8 cellular contexts compared by ENCODE assay signal in the genomic region with DNA sequence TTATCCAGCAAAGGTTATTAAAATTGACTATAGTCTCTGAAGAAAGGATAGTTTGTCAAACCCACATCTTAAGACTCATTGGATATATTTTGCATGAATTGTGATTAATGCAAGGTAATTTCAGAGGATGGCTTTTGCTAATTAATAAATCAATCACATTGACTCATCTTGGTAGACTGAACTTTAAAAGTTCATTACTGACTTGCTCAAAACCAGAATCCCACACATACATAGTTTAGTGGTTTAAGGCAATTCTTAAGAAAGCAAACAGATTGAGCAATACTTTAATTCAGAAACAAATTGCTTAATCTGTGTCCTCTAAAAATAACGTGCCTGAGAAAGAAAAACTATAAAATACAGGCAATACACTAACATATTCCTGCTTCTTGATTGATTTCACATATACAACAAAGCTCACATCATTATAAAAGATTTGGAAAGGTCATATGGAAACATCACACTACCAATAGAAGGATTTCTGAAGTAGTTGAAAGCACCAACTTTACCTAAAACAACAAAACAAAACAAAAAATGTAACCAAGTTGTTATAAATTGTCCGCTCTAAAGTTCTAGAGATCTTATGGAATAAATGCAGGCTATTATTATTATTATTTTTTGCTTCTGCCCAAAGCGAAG.
DNase-seq lines count a peak whose midpoint lies in the region; ATAC-seq, FAIRE-seq and TF ChIP-seq lines count a peak whose summit lies in the region.

No MANE protein-coding gene starts in this region.

- H3K36me3 Mint-ChIP-seq in Calu3 (ENCODE audit: insufficient read depth, unreplicated experiment): peaks cover 10% of the 10 kb centered on the region

- H3K9me3 ChIP-seq in mammary epithelial cell (replicated peaks; ENCODE audit: insufficient read depth, low read length): no peaks in the 10 kb centered on the region

- no TSS peak for BruUV-seq in Calu3 (replicated peaks; lab: Mats Ljungman, UMichigan)
- no TSS peak for BruUV-seq in mammary epithelial cell (replicated peaks; lab: Mats Ljungman, UMichigan)

- no peak for ATAC-seq in HG03280 (IDR thresholded peaks at IDR 0.05; ENCODE audit: unreplicated experiment)

- H3K36me3 ChIP-seq in mammary epithelial cell (ENCODE audit: insufficient read depth, low read length): no peaks in the 10 kb centered on the region

- H3K27me3 Mint-ChIP-seq in Calu3 (ENCODE audit: unreplicated experiment): no peaks in the 10 kb centered on the region

- no peak overlapping the region for H3K27ac ChIP-seq in mammary epithelial cell (ENCODE audit: insufficient read depth, low read depth, low read length)

- H3K27ac Mint-ChIP-seq in Calu3 (ENCODE audit: unreplicated experiment): peak overlapping the region; percentile 91

- no peak overlapping the region for H3K4me2 ChIP-seq in mammary epithelial cell (ENCODE audit: insufficient read depth, low read depth, low read length)

- CTCF ChIA-PET in Calu3 (lab: Charles Lee): interaction anchor here (1.2 to 2.5 kb wide), 2 partner anchors 14 to 274 kb away, joined by 3 to 10 read pairs; no protein-coding TSS in a partner anchor
- CTCF ChIA-PET in mammary epithelial cell (lab: Charles Lee; ENCODE audit: low non-redundant PET): no interaction called here

- H3K9ac ChIP-seq in mammary epithelial cell (ENCODE audit: insufficient read depth, low read length): no peak overlapping the region

- TF ChIP-seq CTCF in Calu3 (IDR thresholded peaks at IDR 0.05; ENCODE audit: unreplicated experiment) (no peak), NB4 (IDR thresholded peaks at IDR 0.05; ENCODE audit: low read depth, low read length) (no peak), mammary epithelial cell (conservative IDR thresholded peaks at IDR 0.05 in 1 of 2, IDR thresholded peaks at IDR 0.05 in 1 of 2; ENCODE audit: extremely low read depth in 1 of 2, insufficient read depth in 1 of 2, low read depth in 1 of 2, low read length in 2 of 2) (no peak)

- in situ Hi-C loops in mammary epithelial cell (cut with MboI; ENCODE audit: low sequenced_read_pairs in 2 of 2): no loop called here

- peaks cover 57% of the 10 kb centered on the region for H3K4me1 Mint-ChIP-seq in Calu3 (ENCODE audit: low read depth, unreplicated experiment)

- dilution Hi-C loops in mammary epithelial cell (cut with HindIII; ENCODE audit: low sequenced_read_pairs): no loop called here

- no peaks in the 10 kb centered on the region for H3K9me3 Mint-ChIP-seq in Calu3 (ENCODE audit: low read depth, unreplicated experiment)

- 63% methylated on average over 3 of the region's 3 CpGs for WGBS in mammary epithelial cell (ENCODE audit: low coverage, missing lambda C conversion rate)

- H2AFZ ChIP-seq in mammary epithelial cell (ENCODE audit: low read depth, low read length): no peak overlapping the region

- no peaks in the 10 kb centered on the region for H4K20me1 ChIP-seq in mammary epithelial cell (ENCODE audit: insufficient read depth, low read length)

- H3K79me2 ChIP-seq in mammary epithelial cell (ENCODE audit: insufficient read depth, low read length): no peaks in the 10 kb centered on the region

- peak overlapping the region; percentile 13 for H3K4me3 Mint-ChIP-seq in Calu3 (ENCODE audit: low read depth, unreplicated experiment)

- intact Hi-C loops in Calu3 (cut with micrococcal nuclease; ENCODE audit: unreplicated experiment) (loop anchor here (1.0 to 5.0 kb wide), 7 partner anchors 13 to 259 kb away; no protein-coding TSS in a partner anchor), mammary epithelial cell (cut with micrococcal nuclease) (no loop called here)

- H3K4me3 ChIP-seq in NB4 (ENCODE audit: low read depth, low read length) (no peak overlapping the region), mammary epithelial cell (replicated peaks in 1 of 3; ENCODE audit: insufficient read depth in 1 of 3, low read depth in 2 of 3, low read length in 3 of 3) (no peak overlapping the region)

- TF ChIP-seq POLR2A in NB4 (IDR thresholded peaks at IDR 0.05; ENCODE audit: extremely low read depth, insufficient read length): no peak

- no peak for FAIRE-seq in frontal cortex (lab: Jason Lieb, UNC)

- no peaks in the 10 kb centered on the region for H3K27me3 ChIP-seq in mammary epithelial cell (ENCODE audit: insufficient read depth, low read length)

- no peak for DNase-seq in Calu3
- DNase-seq in NB4 (ENCODE audit: low read depth): peak; percentile 52
- DNase-seq in mammary epithelial cell: peak; percentile 39
- DNase-seq in renal cortical epithelial cell (ENCODE audit: low read depth): peak; percentile 96
- no peak for DNase-seq in NCI-H2171 (lab: John Stamatoyannopoulos, UW)
- no peak for DNase-seq in NCI-H1105 (lab: John Stamatoyannopoulos, UW)
- no peak for DNase-seq in frontal cortex (ENCODE audit: low spot score in 2 of 2)

- peaks cover 10% of the 10 kb centered on the region for H3K4me1 ChIP-seq in mammary epithelial cell (ENCODE audit: insufficient read depth, low read length)

Comparison
In these comparisons a context has a peak if more than half of its experiments do, and no peak if none do; other contexts are left out.
1. DNase-seq: peak in NB4 (single experiment), mammary epithelial cell (single experiment) and renal cortical epithelial cell (single experiment); none in Calu3 (single experiment), NCI-H2171 (single experiment), NCI-H1105 (single experiment) and frontal cortex (0 of 2).